8 cellular contexts compared by ENCODE assay signal in the genomic region with DNA sequence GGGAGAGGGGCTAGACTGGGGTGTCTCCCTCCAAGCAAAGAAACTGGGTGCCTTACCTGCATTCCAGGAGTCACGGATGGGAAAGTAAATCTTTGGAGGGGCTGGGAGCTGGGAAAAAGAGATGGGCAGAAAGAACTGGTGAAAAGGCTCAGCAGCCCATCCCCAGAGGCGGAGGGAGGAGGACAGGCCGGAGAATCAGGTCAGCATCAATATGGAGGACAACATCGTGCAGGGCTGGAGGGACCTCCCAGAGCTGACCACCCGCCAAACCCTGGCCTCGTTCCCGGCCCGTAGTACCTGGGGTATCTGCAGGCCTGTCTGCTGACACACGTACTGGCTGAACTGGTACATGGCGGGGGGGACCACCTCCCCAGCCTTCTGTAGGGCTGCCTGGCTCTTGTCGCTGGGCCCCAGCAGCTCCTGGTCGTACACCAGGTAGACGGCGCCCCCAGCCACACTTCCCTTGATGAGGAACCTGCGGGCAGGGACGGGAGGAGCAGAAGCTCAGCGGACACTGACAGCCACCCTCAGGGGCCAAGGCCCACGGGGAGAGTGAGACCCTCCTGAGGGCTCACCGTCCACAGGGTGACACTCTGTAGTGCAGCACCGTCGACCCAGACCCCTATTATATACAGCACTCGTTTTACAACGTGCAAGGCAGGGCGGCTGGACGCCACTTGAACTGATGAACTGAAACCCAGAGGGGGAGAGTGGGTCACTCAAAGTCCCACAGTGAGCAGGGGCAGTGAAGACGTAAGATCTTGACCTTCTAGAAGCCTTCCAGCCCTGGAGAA. TPM values are rescaled to one million over a fixed set of nuclear protein-coding genes. Genes with fewer than 3 reads are reported as not detected.
DNase-seq lines count a peak whose midpoint lies in the region; ATAC-seq and TF ChIP-seq lines count a peak whose summit lies in the region.

No MANE protein-coding gene starts in this region.

- peak overlapping the region; percentile 98 for H3K4me3 Mint-ChIP-seq in stimulated activated naive CD8-positive, alpha-beta T cell treated with anti-CD3 and anti-CD28 coated beads, Interleukin-15, Interleukin-2, amounts not matched to agents 100 ng/mL and 50 ng/mL, for 24 hours
- peak overlapping the region; percentile 76 for H3K4me3 Mint-ChIP-seq in MCF 10A (ENCODE audit: unreplicated experiment)

- H2BK15ac ChIP-seq in mesendoderm (replicated peaks; ENCODE audit: low read depth): no peak overlapping the region

- H3K27ac ChIP-seq in mesendoderm (ENCODE audit: low read depth, low read length): no peak overlapping the region

- no peak overlapping the region for H2BK5ac ChIP-seq in mesendoderm (ENCODE audit: low read length)

- no peak overlapping the region for H4K5ac ChIP-seq in mesendoderm (ENCODE audit: low read length)

- no TSS peak for BruUV-seq in MCF 10A (replicated peaks; lab: Mats Ljungman, UMichigan)

- no peaks in the 10 kb centered on the region for H3K36me3 ChIP-seq in mesendoderm (ENCODE audit: control insufficient read depth, insufficient read depth, low read length)

- H3K79me1 ChIP-seq in mesendoderm (ENCODE audit: low read length): no peaks in the 10 kb centered on the region

- ATAC-seq in stimulated activated naive CD8-positive, alpha-beta T cell treated with anti-CD3 and anti-CD28 coated beads, Interleukin-15, Interleukin-2, amounts not matched to agents 100 U/mL and 50 U/mL, for 24 hours: no peak
- ATAC-seq in GM19328 (IDR thresholded peaks at IDR 0.05; ENCODE audit: unreplicated experiment): no peak

- H3K4me1 ChIP-seq in mesendoderm (ENCODE audit: control insufficient read depth, low read depth, low read length): no peaks in the 10 kb centered on the region

- no peaks in the 10 kb centered on the region for H3K79me2 ChIP-seq in mesendoderm (ENCODE audit: control insufficient read depth, insufficient read depth, low read length)

- H3K4me2 ChIP-seq in mesendoderm (ENCODE audit: low read length): peak overlapping the region; percentile 45

- H3K36me3 Mint-ChIP-seq in stimulated activated naive CD8-positive, alpha-beta T cell treated with anti-CD3 and anti-CD28 coated beads, Interleukin-15, Interleukin-2, amounts not matched to agents 100 ng/mL and 50 ng/mL, for 24 hours (ENCODE audit: low read depth): no peaks in the 10 kb centered on the region
- no peaks in the 10 kb centered on the region for H3K36me3 Mint-ChIP-seq in MCF 10A (ENCODE audit: insufficient read depth, unreplicated experiment)

- H3K27me3 ChIP-seq in mesendoderm (ENCODE audit: insufficient read depth, low read length, poor library complexity): no peaks in the 10 kb centered on the region

- POLR2A ChIA-PET in MCF 10A (lab: Yijun Ruan, JAX): interaction anchor here (0.6 to 2.1 kb wide), 8 partner anchors 9 to 1277 kb away, joined by 3 to 23 read pairs (median 4); a partner anchor contains a TSS

- H3K9me3 Mint-ChIP-seq in stimulated activated naive CD8-positive, alpha-beta T cell treated with anti-CD3 and anti-CD28 coated beads, Interleukin-15, Interleukin-2, amounts not matched to agents 100 ng/mL and 50 ng/mL, for 24 hours: no peaks in the 10 kb centered on the region
- H3K9me3 Mint-ChIP-seq in MCF 10A (ENCODE audit: unreplicated experiment): no peaks in the 10 kb centered on the region

- no peak for DNase-seq in stimulated activated naive CD8-positive, alpha-beta T cell treated with anti-CD3 and anti-CD28 coated beads, Interleukin-15, Interleukin-2, amounts not matched to agents 100 U/mL and 50 U/mL, for 24 hours
- DNase-seq in MCF 10A (ENCODE audit: unreplicated experiment) (no peak), mesendoderm (no peak), ecto neural progenitor cell (ENCODE audit: low spot score) (no peak), LoVo (ENCODE audit: low spot score) (no peak), SKM-1 treated with dmso at 0.1 percent for 144 hours (lab: John Stamatoyannopoulos, UW; ENCODE audit: unreplicated experiment) (no peak)

- H2AK5ac ChIP-seq in mesendoderm (ENCODE audit: low read length): peak overlapping the region; percentile 27

- no peak overlapping the region for H3K23ac ChIP-seq in mesendoderm (ENCODE audit: low read length)

- no CpG with 5 or more reads among the region's 26 CpGs for WGBS in mesendoderm (ENCODE audit: extremely low coverage, insufficient coverage, low lambda C conversion rate)

- peak overlapping the region; percentile 31 for H3K4ac ChIP-seq in mesendoderm (ENCODE audit: low read depth, low read length)

- peak overlapping the region; percentile 97 for H3K27ac Mint-ChIP-seq in stimulated activated naive CD8-positive, alpha-beta T cell treated with anti-CD3 and anti-CD28 coated beads, Interleukin-15, Interleukin-2, amounts not matched to agents 100 ng/mL and 50 ng/mL, for 24 hours
- peak overlapping the region; percentile 98 for H3K27ac Mint-ChIP-seq in MCF 10A (ENCODE audit: low read depth, unreplicated experiment)

- H3K27me3 Mint-ChIP-seq in stimulated activated naive CD8-positive, alpha-beta T cell treated with anti-CD3 and anti-CD28 coated beads, Interleukin-15, Interleukin-2, amounts not matched to agents 100 ng/mL and 50 ng/mL, for 24 hours: no peaks in the 10 kb centered on the region
- no peaks in the 10 kb centered on the region for H3K27me3 Mint-ChIP-seq in MCF 10A (ENCODE audit: insufficient read depth, unreplicated experiment)

- no peak overlapping the region for H4K8ac ChIP-seq in mesendoderm (ENCODE audit: low read depth, low read length)

- H3K9ac ChIP-seq in mesendoderm (ENCODE audit: low read length): peak overlapping the region; percentile 78

- H3K18ac ChIP-seq in mesendoderm (ENCODE audit: low read length): no peak overlapping the region

- peaks cover 21% of the 10 kb centered on the region for H3K4me1 Mint-ChIP-seq in stimulated activated naive CD8-positive, alpha-beta T cell treated with anti-CD3 and anti-CD28 coated beads, Interleukin-15, Interleukin-2, amounts not matched to agents 100 ng/mL and 50 ng/mL, for 24 hours (ENCODE audit: low read depth)
- peaks cover 36% of the 10 kb centered on the region for H3K4me1 Mint-ChIP-seq in MCF 10A (ENCODE audit: insufficient read depth, unreplicated experiment)

- CTCF ChIA-PET in MCF 10A (lab: Yijun Ruan, JAX): interaction anchor here (0.7 kb wide), 1 partner anchor 25 kb away, joined by 7 read pairs; no protein-coding TSS in a partner anchor

- intact Hi-C loops in MCF 10A (cut with micrococcal nuclease): loop anchor here (1.0 kb wide), 1 partner anchor 11 kb away; a partner anchor contains a TSS

- H2BK120ac ChIP-seq in mesendoderm (ENCODE audit: low read depth, low read length): no peak overlapping the region

- H3K56ac ChIP-seq in mesendoderm (ENCODE audit: low read length): peak overlapping the region; percentile 88

- no peak for TF ChIP-seq CTCF in MCF 10A (IDR thresholded peaks at IDR 0.05; ENCODE audit: unreplicated experiment)

- peak overlapping the region; percentile 68 for H3K4me3 ChIP-seq in mesendoderm (ENCODE audit: low read length)

RNA-seq across cellular contexts. Expression of a gene that starts 0.8 kb away (rescaled TPM):
- total RNA-seq in MCF 10A (2022): 51.5 and 73.0 TPM in 2 replicates
- polyA plus RNA-seq in mesendoderm (2013, experiment 1 of 2): 12.6 TPM
- 13.5 TPM for polyA plus RNA-seq in mesendoderm (2013, experiment 2 of 2)

RNA-seq across cellular contexts. Expression of a gene that starts 1.3 kb away (rescaled TPM):
- total RNA-seq in MCF 10A (2022): 4.1 and 5.5 TPM in 2 replicates
- 1.7 TPM for polyA plus RNA-seq in mesendoderm (2013, experiment 1 of 2)
- 1.8 TPM for polyA plus RNA-seq in mesendoderm (2013, experiment 2 of 2)

RNA-seq across cellular contexts. Expression of a gene that starts 10.6 kb away (rescaled TPM):
- total RNA-seq in MCF 10A (2022): 1,569 and 1,807 TPM in 2 replicates
- polyA plus RNA-seq in mesendoderm (2013, experiment 1 of 2): 1,911 TPM
- 1,926 TPM for polyA plus RNA-seq in mesendoderm (2013, experiment 2 of 2)

RNA-seq across cellular contexts. Expression of a gene that starts 40.5 kb away (rescaled TPM):
- 219 and 254 TPM in 2 replicates for total RNA-seq in MCF 10A (2022)
- 45.3 TPM for polyA plus RNA-seq in mesendoderm (2013, experiment 1 of 2)
- polyA plus RNA-seq in mesendoderm (2013, experiment 2 of 2): 45.8 TPM

RNA-seq across cellular contexts. Expression of a gene that starts 41.0 kb away (rescaled TPM):
- not detected in 2 replicates for total RNA-seq in MCF 10A (2022)
- polyA plus RNA-seq in mesendoderm (2013, experiment 1 of 2): 0.03 TPM
- polyA plus RNA-seq in mesendoderm (2013, experiment 2 of 2): not detected
